Comparison of ENCODE assay signal across 16 cellular contexts in genomic region chr3:33035596-33035995, GRCh38.
A peak's percentile ranks its signal among the peaks of the same experiment; 100 is the strongest.
DNase-seq lines count a peak whose midpoint lies in the region; TF ChIP-seq lines count a peak whose summit lies in the region.
"Had no signal": no experiment of that assay in that cellular context is flagged by ENCODE, and none has a peak within 500 bp of the region (broad histone marks: within the 10 kb centered on the region; RNA-seq: fewer than 3 reads in every experiment).

No MANE protein-coding gene starts in this region.

- no peak for TF ChIP-seq POLR2A in erythroblast (IDR thresholded peaks at IDR 0.05; ENCODE audit: low read length)

- no peak overlapping the region for H3K9ac ChIP-seq in GM23248

- 74 to 76% methylated on average over 3 of the region's 3 CpGs for WGBS in GM23248 (ENCODE audit: low coverage in 1 of 2, low lambda C conversion rate in 2 of 2, missing lambda C conversion rate in 2 of 2), 2 experiments

- H3F3A ChIP-seq in GM23248 (ENCODE audit: insufficient read depth) = peaks cover 14% of the 10 kb centered on the region; the same call in 1 of the 2 replicates

- in situ Hi-C loops in GM23248 (cut with MboI) = no loop called here

- no peaks in the 10 kb centered on the region for H3K9me2 ChIP-seq in GM23248 (ENCODE audit: insufficient read depth)

- DNase-seq in GM23248 (peak; percentile 57), SJSA1 (ENCODE audit: low read depth in 1 of 2, low spot score in 2 of 2) (peak in 1 of 2 experiments; percentile 61), epithelial cell of proximal tubule (ENCODE audit: low read depth) (peak; percentile 19), osteoblast (ENCODE audit: insufficient read length, low spot score, missing footprints) (no peak), GM19240 (ENCODE audit: insufficient read length, low spot score) (no peak), HuH-7.5 (ENCODE audit: low spot score) (no peak), erythroblast (lab: John Stamatoyannopoulos, UW) (no peak)
- DNase-seq in activated CD4-positive, alpha-beta T cell treated with anti-CD3 and anti-CD28 coated beads for 1 hour = no peak
- DNase-seq: activated CD4-positive, alpha-beta T cell treated with anti-CD3 and anti-CD28 coated beads for 48 hours; esophagus squamous epithelium; islet precursor cell; Karpas-422; naive B cell; NCI-H2029 treated with DMSO at 0.1 percent for 48 hours; substantia nigra had no signal

- H3K79me2 ChIP-seq in GM23248 (ENCODE audit: insufficient read depth) (no peaks in the 10 kb centered on the region), osteoblast (ENCODE audit: insufficient read depth, low read length) (no peaks in the 10 kb centered on the region)

- H2AFZ ChIP-seq in GM23248 (no peak overlapping the region), osteoblast (ENCODE audit: low read length) (peak overlapping the region; percentile 1)

- H3K27ac ChIP-seq in GM23248 (no peak overlapping the region; the same call in 1 of the 2 replicates), SJSA1 (peak overlapping the region; percentile 85), osteoblast (ENCODE audit: low read depth, low read length) (no peak overlapping the region)
- H3K27ac ChIP-seq: cardiac muscle cell, esophagus squamous epithelium had no signal

- peaks cover 22% of the 10 kb centered on the region; the same call in 1 of the 2 replicates for H3K36me3 ChIP-seq in GM23248 (ENCODE audit: low read depth)
- peaks cover 24% of the 10 kb centered on the region for H3K36me3 ChIP-seq in SJSA1
- peaks cover 17% of the 10 kb centered on the region for H3K36me3 ChIP-seq in osteoblast (ENCODE audit: insufficient read depth, low read length)
- H3K36me3 ChIP-seq: cardiac muscle cell had no signal

- no peak overlapping the region for H3K4me3 ChIP-seq in GM23248
- H3K4me3 ChIP-seq in SJSA1 = no peak overlapping the region
- no peak overlapping the region for H3K4me3 ChIP-seq in epithelial cell of proximal tubule (ENCODE audit: low read depth, low read length)
- no peak overlapping the region for H3K4me3 ChIP-seq in osteoblast (ENCODE audit: insufficient read depth, low read length)
- H3K4me3 ChIP-seq: cardiac muscle cell, esophagus squamous epithelium had no signal

- TF ChIP-seq CTCF in epithelial cell of proximal tubule (conservative IDR thresholded peaks at IDR 0.05; ENCODE audit: low read depth, low read length) (no peak), osteoblast (IDR thresholded peaks at IDR 0.05; ENCODE audit: extremely low read depth, low read depth, low read length) (no peak)

- no peaks in the 10 kb centered on the region for H3K27me3 ChIP-seq in GM23248 (replicated peaks; ENCODE audit: insufficient read depth)
- no peaks in the 10 kb centered on the region for H3K27me3 ChIP-seq in SJSA1 (replicated peaks)
- H3K27me3 ChIP-seq in osteoblast (ENCODE audit: insufficient read depth, low read length) = no peaks in the 10 kb centered on the region
- H3K27me3 ChIP-seq: cardiac muscle cell, esophagus squamous epithelium had no signal

- H4K20me1 ChIP-seq in GM23248 (ENCODE audit: insufficient read depth) (no peaks in the 10 kb centered on the region), osteoblast (ENCODE audit: insufficient read depth, low read length) (no peaks in the 10 kb centered on the region)

- H3K4me2 ChIP-seq in GM23248 (ENCODE audit: unreplicated experiment) (peak overlapping the region; percentile 50), osteoblast (ENCODE audit: insufficient read depth, low read length) (peak overlapping the region; percentile 10)

- H3K9me3 ChIP-seq in GM23248 (ENCODE audit: low read depth) (no peaks in the 10 kb centered on the region), SJSA1 (replicated peaks) (no peaks in the 10 kb centered on the region), osteoblast (ENCODE audit: low read depth, low read length) (no peaks in the 10 kb centered on the region)
- H3K9me3 ChIP-seq: esophagus squamous epithelium had no signal

- H3K4me1 ChIP-seq in GM23248 (ENCODE audit: insufficient read depth) = peaks cover 10% of the 10 kb centered on the region
- H3K4me1 ChIP-seq in SJSA1 (replicated peaks) = peaks cover 14% of the 10 kb centered on the region
- H3K4me1 ChIP-seq in osteoblast (ENCODE audit: insufficient read depth, low read length) = peaks cover 3% of the 10 kb centered on the region

Comparison
In these comparisons a context has a peak if more than half of its experiments do, and no peak if none do; other contexts are left out.
1. DNase-seq: peak in GM23248 (single experiment) and epithelial cell of proximal tubule (single experiment); none in osteoblast (single experiment), GM19240 (single experiment), HuH-7.5 (single experiment), activated CD4-positive, alpha-beta T cell treated with anti-CD3 and anti-CD28 coated beads for 1 hour (single experiment) and erythroblast (0 of 2).